In the genomic region with DNA sequence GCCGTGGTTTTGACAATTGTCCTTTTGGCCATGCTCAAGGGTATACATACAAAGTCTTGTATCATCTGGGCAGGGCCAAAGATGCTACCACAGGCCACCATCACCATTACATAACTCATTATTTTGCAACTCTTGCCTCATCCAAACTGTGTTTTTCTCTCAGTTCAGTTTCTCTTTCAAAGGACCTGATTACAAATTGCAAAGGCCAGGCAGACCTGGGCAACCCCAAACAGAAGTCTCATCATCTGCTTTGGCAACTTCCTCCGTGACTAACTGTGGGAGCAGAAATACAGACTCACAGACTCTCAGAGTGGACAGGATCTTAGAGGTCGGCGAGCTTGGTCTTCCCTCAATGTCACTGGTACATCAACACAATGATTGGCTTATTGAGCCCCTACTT, we compare ENCODE assay signal across 1 cellular context.
TF ChIP-seq lines count a peak whose summit lies in the region.

No MANE protein-coding gene starts in this region.

TF ChIP-seq in HepG2, 621 proteins besides CTCF, POLR2A, EP300 and RAD21 (continued from another document):
- TF ChIP-seq MAZ (IDR thresholded peaks at IDR 0.05; ENCODE audit: borderline replicate concordance, low read depth, low read length) (no peak), MAZ (CRISPR knock-in tag; IDR thresholded peaks at IDR 0.05; ENCODE audit: low read depth) (no peak), CEBPG (CRISPR knock-in tag; IDR thresholded peaks at IDR 0.05) (peak; percentile 80), GMEB1 (CRISPR knock-in tag; IDR thresholded peaks at IDR 0.05; ENCODE audit: borderline replicate concordance) (no peak), SMARCC2 (IDR thresholded peaks at IDR 0.05) (no peak), ZNF558 (CRISPR knock-in tag; IDR thresholded peaks at IDR 0.05; ENCODE audit: borderline replicate concordance) (no peak), RELA (CRISPR knock-in tag; IDR thresholded peaks at IDR 0.05) (no peak), MED1 (CRISPR knock-in tag; IDR thresholded peaks at IDR 0.05) (peak; percentile 32; the same call in 1 of the 2 replicates), ZNF143 (CRISPR knock-in tag; IDR thresholded peaks at IDR 0.05) (no peak), THYN1 (CRISPR knock-in tag; IDR thresholded peaks at IDR 0.05; ENCODE audit: borderline replicate concordance, low read depth) (no peak), FOSL2 (CRISPR knock-in tag; IDR thresholded peaks at IDR 0.05) (peak; percentile 40; the same call in 1 of the 2 replicates), ZNF33A (CRISPR knock-in tag; IDR thresholded peaks at IDR 0.05; ENCODE audit: borderline replicate concordance) (no peak), SP1 (IDR thresholded peaks at IDR 0.05) (no peak), SP1 (CRISPR knock-in tag; IDR thresholded peaks at IDR 0.05) (no peak), AGO1 (IDR thresholded peaks at IDR 0.05; ENCODE audit: low read depth, low read length, poor library complexity, severe bottlenecking) (no peak), ZNF446 (CRISPR knock-in tag; IDR thresholded peaks at IDR 0.05) (no peak)
- TF ChIP-seq, protein P1, sequence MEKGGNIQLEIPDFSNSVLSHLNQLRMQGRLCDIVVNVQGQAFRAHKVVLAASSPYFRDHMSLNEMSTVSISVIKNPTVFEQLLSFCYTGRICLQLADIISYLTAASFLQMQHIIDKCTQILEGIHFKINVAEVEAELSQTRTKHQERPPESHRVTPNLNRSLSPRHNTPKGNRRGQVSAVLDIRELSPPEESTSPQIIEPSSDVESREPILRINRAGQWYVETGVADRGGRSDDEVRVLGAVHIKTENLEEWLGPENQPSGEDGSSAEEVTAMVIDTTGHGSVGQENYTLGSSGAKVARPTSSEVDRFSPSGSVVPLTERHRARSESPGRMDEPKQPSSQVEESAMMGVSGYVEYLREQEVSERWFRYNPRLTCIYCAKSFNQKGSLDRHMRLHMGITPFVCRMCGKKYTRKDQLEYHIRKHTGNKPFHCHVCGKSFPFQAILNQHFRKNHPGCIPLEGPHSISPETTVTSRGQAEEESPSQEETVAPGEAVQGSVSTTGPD (CRISPR knock-in tag; IDR thresholded peaks at IDR 0.05), result no peak
- TF ChIP-seq, protein P2, sequence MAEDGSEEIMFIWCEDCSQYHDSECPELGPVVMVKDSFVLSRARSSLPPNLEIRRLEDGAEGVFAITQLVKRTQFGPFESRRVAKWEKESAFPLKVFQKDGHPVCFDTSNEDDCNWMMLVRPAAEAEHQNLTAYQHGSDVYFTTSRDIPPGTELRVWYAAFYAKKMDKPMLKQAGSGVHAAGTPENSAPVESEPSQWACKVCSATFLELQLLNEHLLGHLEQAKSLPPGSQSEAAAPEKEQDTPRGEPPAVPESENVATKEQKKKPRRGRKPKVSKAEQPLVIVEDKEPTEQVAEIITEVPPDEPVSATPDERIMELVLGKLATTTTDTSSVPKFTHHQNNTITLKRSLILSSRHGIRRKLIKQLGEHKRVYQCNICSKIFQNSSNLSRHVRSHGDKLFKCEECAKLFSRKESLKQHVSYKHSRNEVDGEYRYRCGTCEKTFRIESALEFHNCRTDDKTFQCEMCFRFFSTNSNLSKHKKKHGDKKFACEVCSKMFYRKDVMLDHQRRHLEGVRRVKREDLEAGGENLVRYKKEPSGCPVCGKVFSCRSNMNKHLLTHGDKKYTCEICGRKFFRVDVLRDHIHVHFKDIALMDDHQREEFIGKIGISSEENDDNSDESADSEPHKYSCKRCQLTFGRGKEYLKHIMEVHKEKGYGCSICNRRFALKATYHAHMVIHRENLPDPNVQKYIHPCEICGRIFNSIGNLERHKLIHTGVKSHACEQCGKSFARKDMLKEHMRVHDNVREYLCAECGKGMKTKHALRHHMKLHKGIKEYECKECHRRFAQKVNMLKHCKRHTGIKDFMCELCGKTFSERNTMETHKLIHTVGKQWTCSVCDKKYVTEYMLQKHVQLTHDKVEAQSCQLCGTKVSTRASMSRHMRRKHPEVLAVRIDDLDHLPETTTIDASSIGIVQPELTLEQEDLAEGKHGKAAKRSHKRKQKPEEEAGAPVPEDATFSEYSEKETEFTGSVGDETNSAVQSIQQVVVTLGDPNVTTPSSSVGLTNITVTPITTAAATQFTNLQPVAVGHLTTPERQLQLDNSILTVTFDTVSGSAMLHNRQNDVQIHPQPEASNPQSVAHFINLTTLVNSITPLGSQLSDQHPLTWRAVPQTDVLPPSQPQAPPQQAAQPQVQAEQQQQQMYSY (CRISPR knock-in tag; IDR thresholded peaks at IDR 0.05), result no peak
- TF ChIP-seq, protein P3, sequence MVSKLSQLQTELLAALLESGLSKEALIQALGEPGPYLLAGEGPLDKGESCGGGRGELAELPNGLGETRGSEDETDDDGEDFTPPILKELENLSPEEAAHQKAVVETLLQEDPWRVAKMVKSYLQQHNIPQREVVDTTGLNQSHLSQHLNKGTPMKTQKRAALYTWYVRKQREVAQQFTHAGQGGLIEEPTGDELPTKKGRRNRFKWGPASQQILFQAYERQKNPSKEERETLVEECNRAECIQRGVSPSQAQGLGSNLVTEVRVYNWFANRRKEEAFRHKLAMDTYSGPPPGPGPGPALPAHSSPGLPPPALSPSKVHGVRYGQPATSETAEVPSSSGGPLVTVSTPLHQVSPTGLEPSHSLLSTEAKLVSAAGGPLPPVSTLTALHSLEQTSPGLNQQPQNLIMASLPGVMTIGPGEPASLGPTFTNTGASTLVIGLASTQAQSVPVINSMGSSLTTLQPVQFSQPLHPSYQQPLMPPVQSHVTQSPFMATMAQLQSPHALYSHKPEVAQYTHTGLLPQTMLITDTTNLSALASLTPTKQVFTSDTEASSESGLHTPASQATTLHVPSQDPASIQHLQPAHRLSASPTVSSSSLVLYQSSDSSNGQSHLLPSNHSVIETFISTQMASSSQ (IDR thresholded peaks at IDR 0.05; ENCODE audit: low read depth), result no peak
- TF ChIP-seq, protein P3 (CRISPR knock-in tag; IDR thresholded peaks at IDR 0.05; ENCODE audit: borderline replicate concordance), result no peak
- TF ChIP-seq, protein P4, sequence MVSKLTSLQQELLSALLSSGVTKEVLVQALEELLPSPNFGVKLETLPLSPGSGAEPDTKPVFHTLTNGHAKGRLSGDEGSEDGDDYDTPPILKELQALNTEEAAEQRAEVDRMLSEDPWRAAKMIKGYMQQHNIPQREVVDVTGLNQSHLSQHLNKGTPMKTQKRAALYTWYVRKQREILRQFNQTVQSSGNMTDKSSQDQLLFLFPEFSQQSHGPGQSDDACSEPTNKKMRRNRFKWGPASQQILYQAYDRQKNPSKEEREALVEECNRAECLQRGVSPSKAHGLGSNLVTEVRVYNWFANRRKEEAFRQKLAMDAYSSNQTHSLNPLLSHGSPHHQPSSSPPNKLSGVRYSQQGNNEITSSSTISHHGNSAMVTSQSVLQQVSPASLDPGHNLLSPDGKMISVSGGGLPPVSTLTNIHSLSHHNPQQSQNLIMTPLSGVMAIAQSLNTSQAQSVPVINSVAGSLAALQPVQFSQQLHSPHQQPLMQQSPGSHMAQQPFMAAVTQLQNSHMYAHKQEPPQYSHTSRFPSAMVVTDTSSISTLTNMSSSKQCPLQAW (CRISPR knock-in tag; IDR thresholded peaks at IDR 0.05), result no peak
